ENCODE assay signal across 12 cellular contexts in the genomic region with DNA sequence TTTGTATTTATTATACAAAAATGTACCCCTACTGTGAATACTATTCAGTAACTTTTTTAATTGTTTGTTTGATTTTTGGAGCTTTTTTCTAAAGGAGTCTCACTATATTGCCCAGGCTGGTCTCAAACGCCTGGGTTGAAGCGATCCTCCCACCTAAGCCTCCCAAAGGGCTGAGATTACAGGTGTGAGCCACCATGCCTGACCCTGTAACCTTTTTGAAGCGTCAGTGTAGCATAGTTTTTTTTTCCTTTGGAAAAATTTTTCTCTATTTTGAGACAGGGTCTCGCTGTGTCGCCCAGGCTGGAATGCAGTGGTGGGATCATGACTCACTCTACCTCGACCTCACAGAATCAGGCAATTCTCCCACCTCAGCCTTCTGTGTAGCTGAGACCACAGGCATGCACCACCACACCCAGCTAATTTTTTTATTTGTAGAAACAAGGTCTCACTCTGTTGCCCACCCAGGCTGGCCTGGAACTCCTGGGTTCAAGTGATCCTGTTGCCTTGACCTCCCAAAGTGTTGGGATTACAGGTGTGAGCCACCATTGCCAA. TPM values are rescaled to one million over a fixed set of nuclear protein-coding genes. Genes with fewer than 3 reads are reported as not detected.
A peak's percentile ranks its signal among the peaks of the same experiment; 100 is the strongest.
DNase-seq lines count a peak whose midpoint lies in the region; ATAC-seq and TF ChIP-seq lines count a peak whose summit lies in the region.
"Had no signal": no experiment of that assay in that cellular context is flagged by ENCODE, and none has a peak within 500 bp of the region (broad histone marks: within the 10 kb centered on the region; RNA-seq: fewer than 3 reads in every experiment).

No MANE protein-coding gene starts in this region.

- H3K27ac ChIP-seq in CD4-positive, alpha-beta memory T cell (ENCODE audit: low read depth, low read length), result no peak overlapping the region
- H3K27ac ChIP-seq in HUES64 (ENCODE audit: low read depth, low read length) (no peak overlapping the region), sigmoid colon (no peak overlapping the region), heart left ventricle (no peak overlapping the region)

- peaks cover 37 to 88% (median 62%) of the 10 kb centered on the region in 4 donors for H3K4me1 Mint-ChIP-seq in CD4-positive, alpha-beta memory T cell
- peaks cover 41 to 64% (median 60%) of the 10 kb centered on the region in 3 donors for H3K4me1 Mint-ChIP-seq in naive B cell

- H3K36me3 Mint-ChIP-seq in CD4-positive, alpha-beta memory T cell, result peaks cover 0 to 34% of the 10 kb centered on the region in 2 donors
- no peaks in the 10 kb centered on the region for H3K36me3 Mint-ChIP-seq in naive B cell

- POLR2A ChIA-PET in CD4-positive, alpha-beta memory T cell (lab: Charles Lee; ENCODE audit: partially characterized antibody), result interaction anchor here (2.0 kb wide), 1 partner anchor 394 kb away, joined by 6 read pairs; the partner anchor contains the start of gene NFU1

- TF ChIP-seq POLR2A in sigmoid colon (IDR thresholded peaks at IDR 0.05) (no peak), heart left ventricle (IDR thresholded peaks at IDR 0.05) (no peak)

- DNase-seq in CD4-positive, alpha-beta memory T cell, result no peak
- DNase-seq in astrocyte of the cerebellum (ENCODE audit: low read depth) (peak; percentile 43), naive B cell (no peak), sigmoid colon (no peak), mucosa of gallbladder (ENCODE audit: low spot score) (no peak), heart left ventricle (no peak), mucosa of descending colon (no peak)
- DNase-seq: GOT3, NCI-H2029 treated with DMSO at 0.1 percent for 48 hours, occipital lobe had no signal

- intact Hi-C loops in CD4-positive, alpha-beta memory T cell (cut with micrococcal nuclease), result no loop called here
- intact Hi-C loops in sigmoid colon (cut with DNase I), result no loop called here
- intact Hi-C loops in heart left ventricle (cut with DNase I), result loop anchor here in 1 of 10 donors (10.0 kb wide), 1 partner anchor 267 kb away; no protein-coding TSS in a partner anchor
- intact Hi-C loops in mucosa of descending colon (cut with DNase I, micrococcal nuclease), result no loop called here

- WGBS in HUES64, result 94% methylated on average over 6 of the region's 6 CpGs
- 93 to 94% methylated on average over 6 of the region's 6 CpGs for WGBS in sigmoid colon, 2 donors
- WGBS in heart left ventricle, 4 donors, result 95 to 96% (median 95%) methylated on average over 6 of the region's 6 CpGs

- in situ Hi-C loops in astrocyte of the cerebellum (cut with HindIII; ENCODE audit: low sequenced_read_pairs), result no loop called here

- H3K27me3 Mint-ChIP-seq in CD4-positive, alpha-beta memory T cell, result no peaks in the 10 kb centered on the region
- H3K27me3 Mint-ChIP-seq in naive B cell, result no peaks in the 10 kb centered on the region

- H3K9me3 Mint-ChIP-seq in CD4-positive, alpha-beta memory T cell, result no peaks in the 10 kb centered on the region
- no peaks in the 10 kb centered on the region for H3K9me3 Mint-ChIP-seq in naive B cell

- CTCF ChIA-PET in CD4-positive, alpha-beta memory T cell (lab: Charles Lee; ENCODE audit: partially characterized antibody), result interaction anchor here (0.8 to 2.3 kb wide), 2 partner anchors 13 to 106 kb away, joined by 4 to 11 read pairs; no protein-coding TSS in a partner anchor

- H3K27me3 ChIP-seq in CD4-positive, alpha-beta memory T cell (ENCODE audit: insufficient read depth, low read length), result no peaks in the 10 kb centered on the region
- H3K27me3 ChIP-seq in HUES64 (ENCODE audit: insufficient read depth, low read length) (no peaks in the 10 kb centered on the region), sigmoid colon (no peaks in the 10 kb centered on the region), heart left ventricle (no peaks in the 10 kb centered on the region)

- no peaks in the 10 kb centered on the region for H3K9me3 ChIP-seq in CD4-positive, alpha-beta memory T cell (ENCODE audit: control insufficient read depth in 1 of 2, low read length in 2 of 2)
- H3K9me3 ChIP-seq in HUES64 (ENCODE audit: insufficient read depth, low read depth, low read length), result no peaks in the 10 kb centered on the region
- no peaks in the 10 kb centered on the region for H3K9me3 ChIP-seq in sigmoid colon
- no peaks in the 10 kb centered on the region for H3K9me3 ChIP-seq in heart left ventricle
- H3K9me3 ChIP-seq in mucosa of descending colon, result no peaks in the 10 kb centered on the region

- no peaks in the 10 kb centered on the region for H3K36me3 ChIP-seq in CD4-positive, alpha-beta memory T cell (ENCODE audit: insufficient read depth, low read length)
- peaks cover 23% of the 10 kb centered on the region for H3K36me3 ChIP-seq in HUES64 (ENCODE audit: insufficient read depth, low read length)
- no peaks in the 10 kb centered on the region for H3K36me3 ChIP-seq in sigmoid colon
- no peaks in the 10 kb centered on the region for H3K36me3 ChIP-seq in heart left ventricle
- H3K36me3 ChIP-seq in mucosa of descending colon (ENCODE audit: low read depth), result no peaks in the 10 kb centered on the region

- H3K4me3 ChIP-seq in CD4-positive, alpha-beta memory T cell (ENCODE audit: low read length in 2 of 2), result no peak overlapping the region
- H3K4me3 ChIP-seq in HUES64 (ENCODE audit: low read length) (peak overlapping the region; percentile 96; the same call in 1 of the 2 replicates), astrocyte of the cerebellum (ENCODE audit: low read depth, low read length) (peak overlapping the region; percentile 73), sigmoid colon (no peak overlapping the region), heart left ventricle (peak overlapping the region in 4 of 12 donors; percentile 82 to 98 (median 88)), mucosa of descending colon (no peak overlapping the region)

- H3K4me3 Mint-ChIP-seq in CD4-positive, alpha-beta memory T cell, result peak overlapping the region; percentile 35 to 97 (median 61)
- peak overlapping the region in 7 of 8 donors; percentile 45 to 98 (median 87) for H3K4me3 Mint-ChIP-seq in naive B cell

- H3K4me1 ChIP-seq in CD4-positive, alpha-beta memory T cell (ENCODE audit: insufficient read depth, low read length), result peaks cover 55% of the 10 kb centered on the region
- H3K4me1 ChIP-seq in HUES64 (ENCODE audit: insufficient read depth, low read length) (peaks cover 17% of the 10 kb centered on the region; the same call in 1 of the 2 replicates), sigmoid colon (peaks cover 0 to 31% (median 23%) of the 10 kb centered on the region in 4 donors), heart left ventricle (peaks cover 0 to 34% (median 24%) of the 10 kb centered on the region in 12 donors), mucosa of descending colon (ENCODE audit: low read depth) (peaks cover 16% of the 10 kb centered on the region)

- TF ChIP-seq CTCF in astrocyte of the cerebellum (IDR thresholded peaks at IDR 0.05; ENCODE audit: low read depth, low read length, missing control alignments), result no peak
- no peak for TF ChIP-seq CTCF in sigmoid colon (IDR thresholded peaks at IDR 0.05)
- TF ChIP-seq CTCF in heart left ventricle (IDR thresholded peaks at IDR 0.05), result no peak
- TF ChIP-seq CTCF in mucosa of descending colon (IDR thresholded peaks at IDR 0.05), result no peak

- H3K27ac Mint-ChIP-seq in CD4-positive, alpha-beta memory T cell, result peak overlapping the region in 4 of 7 donors; percentile 47 to 93 (median 82)
- peak overlapping the region in 3 of 6 donors; percentile 49 to 89 (median 62) for H3K27ac Mint-ChIP-seq in naive B cell

- H3K9ac ChIP-seq in HUES64 (ENCODE audit: low read depth, low read length), result no peak overlapping the region

- ATAC-seq in naive B cell (ENCODE audit: low read depth in 2 of 2) (no peak), heart left ventricle (no peak), mucosa of descending colon (no peak)
- ATAC-seq: Right ventricle myocardium inferior had no signal

- no peak for TF ChIP-seq EP300 in sigmoid colon (IDR thresholded peaks at IDR 0.05)

RNA-seq across cellular contexts. Expression of gene GMCL1, which starts 2.0 kb away (rescaled TPM):
- total RNA-seq in CD4-positive, alpha-beta memory T cell, result 10 to 100 TPM; 28.2 to 31.8 TPM
- polyA plus RNA-seq in CD4-positive, alpha-beta memory T cell, result 10 to 100 TPM; 27.7 to 37.8 TPM
- 17.9 TPM for polyA plus RNA-seq in HUES64 (2013, experiment 1 of 2)
- polyA plus RNA-seq in HUES64 (2013, experiment 2 of 2), result 19.5 TPM
- polyA plus RNA-seq in naive B cell (ENCODE audit: low read depth in 6 of 6) (10 to 100 TPM; 21.9 to 28.2 (median 25.0) TPM), sigmoid colon (10 to 100 TPM; 10.7 to 15.0 (median 12.3) TPM), heart left ventricle (1 to 10 TPM; 1.8 to 5.0 TPM)
- total RNA-seq in sigmoid colon (10 to 100 TPM; 10.5 to 15.3 (median 12.9) TPM), mucosa of gallbladder (29.0 TPM), heart left ventricle (1 to 10 TPM; 4.4 to 7.2 (median 5.2) TPM), mucosa of descending colon (10 to 100 TPM; 13.5 to 30.2 (median 18.8) TPM)

Comparison
In these comparisons a context has a peak if more than half of its experiments do, and no peak if none do; other contexts are left out.
1. H3K4me3 ChIP-seq: peak in HUES64 (single experiment) and astrocyte of the cerebellum (single experiment); none in CD4-positive, alpha-beta memory T cell (0 of 2), sigmoid colon (0 of 4) and mucosa of descending colon (single experiment).